In genomic region chr2:13308989-13309388, GRCh38 we compare ENCODE assay signal across 21 cellular contexts.
"Had no signal": no experiment of that assay in that cellular context is flagged by ENCODE, and none has a peak within 500 bp of the region (broad histone marks: within the 10 kb centered on the region; RNA-seq: fewer than 3 reads in every experiment).

No MANE protein-coding gene starts in this region.

- H3K27me3 Mint-ChIP-seq: activated CD4-positive, alpha-beta T cell treated with anti-CD3 and anti-CD28 coated beads, Interleukin-2, amount 10 ng/mL, durations not matched to agents 7 days and 5 days; activated naive CD8-positive, alpha-beta T cell treated with anti-CD3 and anti-CD28 coated beads for 36 hours; memory B cell; natural killer cell treated with Interleukin-12 subunit alpha and Interleukin-12 subunit beta and Interleukin-15 and Interleukin-18, amount 100 ng/mL, for 72 hours; T-helper 17 cell had no signal

- H3K27ac Mint-ChIP-seq: activated CD4-positive, alpha-beta T cell treated with anti-CD3 and anti-CD28 coated beads, Interleukin-2, amount 10 ng/mL, durations not matched to agents 7 days and 5 days; activated naive CD8-positive, alpha-beta T cell treated with anti-CD3 and anti-CD28 coated beads for 36 hours; activated T-helper 2 cell treated with anti-CD3 and anti-CD28 coated beads, Interferon-gamma antibody, Interleukin-2, Interleukin-4, amounts not matched to agents 10 μg/mL and 5 μg/mL and 100 μg/mL, durations not matched to agents 14 hours and 24 hours and 36 hours; memory B cell; natural killer cell treated with Interleukin-12 subunit alpha and Interleukin-12 subunit beta and Interleukin-15 and Interleukin-18, amount 100 ng/mL, for 72 hours; T-helper 17 cell had no signal

- H3K4me1 ChIP-seq: esophagus muscularis mucosa, gastrocnemius medialis, heart left ventricle, pancreas, upper lobe of left lung had no signal

- H3K36me3 Mint-ChIP-seq: memory B cell; natural killer cell treated with Interleukin-12 subunit alpha and Interleukin-12 subunit beta and Interleukin-15 and Interleukin-18, amount 100 ng/mL, for 72 hours had no signal

- H3K27me3 ChIP-seq: cardiac muscle cell, esophagus muscularis mucosa, gastrocnemius medialis, heart left ventricle, pancreas, upper lobe of left lung had no signal

- H3K36me3 ChIP-seq: cardiac muscle cell, esophagus muscularis mucosa, gastrocnemius medialis, heart left ventricle, pancreas, thoracic aorta, upper lobe of left lung had no signal

- ATAC-seq: activated CD4-positive, CD25-positive, alpha-beta regulatory T cell treated with anti-CD3 and anti-CD28 coated beads, Interleukin-2, amount 50 U/mL, for 24 hours; gastrocnemius medialis; heart left ventricle; left cardiac atrium; natural killer cell treated with Interleukin-12 subunit alpha and Interleukin-12 subunit beta and Interleukin-15 and Interleukin-18, amount 100 ng/mL, for 72 hours; right cardiac atrium; T-helper 17 cell had no signal

- H3K9me3 ChIP-seq: esophagus muscularis mucosa, gastrocnemius medialis, pancreas, thoracic aorta had no signal

- DNase-seq: activated CD4-positive, alpha-beta T cell treated with anti-CD3 and anti-CD28 coated beads, Interleukin-2, amount 10 ng/mL, durations not matched to agents 7 days and 5 days; activated naive CD4-positive, alpha-beta T cell treated with Interleukin-2 at 50 U/mL for 16 hours; activated naive CD8-positive, alpha-beta T cell treated with anti-CD3 and anti-CD28 coated beads for 36 hours; activated T-cell treated with anti-CD3 and anti-CD28 coated beads, Interleukin-2, amount 50 U/mL, for 1 hour; gastrocnemius medialis; heart left ventricle; left cardiac atrium; pancreas; right cardiac atrium; stimulated activated CD4-positive, alpha-beta T cell treated with anti-CD3 and anti-CD28 coated beads, Interleukin-4, amount 100 ng/mL, for 24 hours; stimulated activated naive CD4-positive, alpha-beta T cell treated with Interleukin-2 at 50 U/mL for 16 hours; SW 1271; T-helper 17 cell had no signal

- H3K4me3 Mint-ChIP-seq: activated CD4-positive, alpha-beta T cell treated with anti-CD3 and anti-CD28 coated beads, Interleukin-2, amount 10 ng/mL, durations not matched to agents 7 days and 5 days; activated naive CD8-positive, alpha-beta T cell treated with anti-CD3 and anti-CD28 coated beads for 36 hours; memory B cell; natural killer cell treated with Interleukin-12 subunit alpha and Interleukin-12 subunit beta and Interleukin-15 and Interleukin-18, amount 100 ng/mL, for 72 hours; T-helper 17 cell had no signal

- H3K4me1 Mint-ChIP-seq: activated CD4-positive, alpha-beta T cell treated with anti-CD3 and anti-CD28 coated beads, Interleukin-2, amount 10 ng/mL, durations not matched to agents 7 days and 5 days; activated naive CD8-positive, alpha-beta T cell treated with anti-CD3 and anti-CD28 coated beads for 36 hours; memory B cell; T-helper 17 cell had no signal

- H3K4me3 ChIP-seq: esophagus muscularis mucosa, gastrocnemius medialis, heart left ventricle, pancreas, thoracic aorta, upper lobe of left lung had no signal

- H3K27ac ChIP-seq: cardiac muscle cell, esophagus muscularis mucosa, gastrocnemius medialis, heart left ventricle, pancreas, thoracic aorta, upper lobe of left lung had no signal
